Comparison of ENCODE assay signal across 1 cellular context in genomic region chr3:58434990-58435389, GRCh38.
TF ChIP-seq lines count a peak whose summit lies in the region.

No MANE protein-coding gene starts in this region.

TF ChIP-seq in A549, 52 proteins besides CTCF, POLR2A, EP300 and RAD21 (continued from another document):
- TF ChIP-seq REST (IDR thresholded peaks at IDR 0.05): no peak
- TF ChIP-seq ZSCAN20 (CRISPR knock-in tag; IDR thresholded peaks at IDR 0.05): no peak
- no peak for TF ChIP-seq SREBF2 (IDR thresholded peaks at IDR 0.05)
- no peak for TF ChIP-seq CEBPB (IDR thresholded peaks at IDR 0.05)
- TF ChIP-seq TP53 (CRISPR knock-in tag; IDR thresholded peaks at IDR 0.05): no peak
